ENCODE assay signal across 8 cellular contexts in the genomic region with DNA sequence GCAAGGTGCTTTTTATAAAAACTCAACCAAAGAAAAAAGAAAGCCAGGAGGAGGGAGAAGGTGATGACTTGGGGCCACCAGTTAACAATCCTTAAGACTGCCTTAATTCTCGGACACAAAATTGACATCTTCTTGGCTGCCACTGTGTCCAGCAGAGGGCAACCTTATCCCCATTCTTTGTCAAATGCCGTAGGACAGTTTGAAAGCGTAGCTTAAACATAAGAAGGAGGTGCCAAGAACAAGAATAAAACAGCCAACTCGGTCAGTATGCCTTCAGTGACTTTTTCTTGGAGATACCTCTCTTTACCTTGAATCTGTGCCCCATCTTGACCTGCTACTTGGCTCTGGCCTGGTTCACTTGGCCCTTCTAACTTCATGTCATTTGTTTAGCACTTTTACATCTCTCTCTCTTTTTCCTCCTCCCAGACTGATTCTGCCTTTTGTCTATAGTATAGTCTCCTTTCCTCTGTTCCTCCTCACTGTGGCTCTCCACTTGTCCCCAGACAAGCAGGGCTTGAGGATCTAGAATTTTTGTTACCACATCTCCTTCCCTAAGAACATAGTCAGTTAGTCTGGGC.
DNase-seq lines count a peak whose midpoint lies in the region; ATAC-seq and TF ChIP-seq lines count a peak whose summit lies in the region.

No MANE protein-coding gene starts in this region.

- TF ChIP-seq CTCF in nephron (IDR thresholded peaks at IDR 0.05; ENCODE audit: unreplicated experiment in 3 of 3) (peak; percentile 54 to 75 (median 61)), transverse colon (IDR thresholded peaks at IDR 0.05) (peak; percentile 49 to 56 (median 54))

- CTCF ChIA-PET in activated CD4-positive, alpha-beta memory T cell treated with anti-CD3 and anti-CD28 coated beads for 36 hours (lab: Charles Lee): interaction anchor here (0.5 to 3.5 kb wide), 22 partner anchors 9 to 512 kb away, joined by 3 to 40 read pairs (median 4); a partner anchor contains a TSS

- POLR2A ChIA-PET in activated CD4-positive, alpha-beta memory T cell treated with anti-CD3 and anti-CD28 coated beads for 36 hours (lab: Charles Lee): no interaction called here

- TF ChIP-seq POLR2A in erythroblast (IDR thresholded peaks at IDR 0.05; ENCODE audit: low read length): no peak
- TF ChIP-seq POLR2A in transverse colon (IDR thresholded peaks at IDR 0.05): no peak

- peaks cover 22% of the 10 kb centered on the region for H3K27me3 Mint-ChIP-seq in activated CD4-positive, alpha-beta memory T cell treated with anti-CD3 and anti-CD28 coated beads for 36 hours
- peaks cover 46% of the 10 kb centered on the region for H3K27me3 Mint-ChIP-seq in nephron (ENCODE audit: low read depth)

- 0 to 3% methylated on average over 4 of the region's 4 CpGs for WGBS in transverse colon (ENCODE audit: low coverage in 1 of 2), 2 donors

- no peak overlapping the region for H3K27ac ChIP-seq in transverse colon

- ATAC-seq in GM21360 (IDR thresholded peaks at IDR 0.05; ENCODE audit: unreplicated experiment): peak; percentile 64
- no peak for ATAC-seq in HG03095 (IDR thresholded peaks at IDR 0.05; ENCODE audit: unreplicated experiment)

- intact Hi-C loops in activated CD4-positive, alpha-beta memory T cell treated with anti-CD3 and anti-CD28 coated beads for 36 hours (cut with micrococcal nuclease): loop anchor here (1.0 to 10.0 kb wide), 3 partner anchors 353 to 677 kb away; a partner anchor contains a TSS
- intact Hi-C loops in transverse colon (cut with DNase I; ENCODE audit: low total_unique reads): no loop called here

- H3K9me3 ChIP-seq in transverse colon: no peaks in the 10 kb centered on the region

- peak; percentile 25 for DNase-seq in COLO668 (lab: John Stamatoyannopoulos, UW; ENCODE audit: unreplicated experiment)
- peak; percentile 42 to 51 for DNase-seq in NCI-H446 (lab: John Stamatoyannopoulos, UW)
- peak; percentile 71 for DNase-seq in activated CD4-positive, alpha-beta memory T cell treated with anti-CD3 and anti-CD28 coated beads for 36 hours
- DNase-seq in erythroblast (lab: John Stamatoyannopoulos, UW): peak; percentile 69 to 78
- peak; percentile 38 for DNase-seq in transverse colon

- in situ Hi-C loops in transverse colon (cut with MboI; ENCODE audit: low pct_ligation_motif_present in 1 of 4, low pct_unique_long_range_greater_than_20kb in 1 of 4, low sequenced_read_pairs in 3 of 4): no loop called here

- no peak overlapping the region for H3K4me3 Mint-ChIP-seq in activated CD4-positive, alpha-beta memory T cell treated with anti-CD3 and anti-CD28 coated beads for 36 hours
- no peak overlapping the region for H3K4me3 Mint-ChIP-seq in nephron

- no peak overlapping the region for H3K4me3 ChIP-seq in transverse colon

- H3K27ac Mint-ChIP-seq in activated CD4-positive, alpha-beta memory T cell treated with anti-CD3 and anti-CD28 coated beads for 36 hours: no peak overlapping the region
- H3K27ac Mint-ChIP-seq in nephron: no peak overlapping the region

- TF ChIP-seq EP300 in transverse colon (IDR thresholded peaks at IDR 0.05; ENCODE audit: low read depth): no peak

- H3K36me3 Mint-ChIP-seq in activated CD4-positive, alpha-beta memory T cell treated with anti-CD3 and anti-CD28 coated beads for 36 hours: no peaks in the 10 kb centered on the region
- no peaks in the 10 kb centered on the region for H3K36me3 Mint-ChIP-seq in nephron (ENCODE audit: low read depth)

- no peaks in the 10 kb centered on the region for H3K9me3 Mint-ChIP-seq in activated CD4-positive, alpha-beta memory T cell treated with anti-CD3 and anti-CD28 coated beads for 36 hours
- H3K9me3 Mint-ChIP-seq in nephron: no peaks in the 10 kb centered on the region

- peaks cover 25% of the 10 kb centered on the region for H3K4me1 Mint-ChIP-seq in activated CD4-positive, alpha-beta memory T cell treated with anti-CD3 and anti-CD28 coated beads for 36 hours (ENCODE audit: low read depth)
- H3K4me1 Mint-ChIP-seq in nephron: no peaks in the 10 kb centered on the region

- H3K4me1 ChIP-seq in transverse colon: peaks cover 0 to 5% (median 2%) of the 10 kb centered on the region in 4 donors

- no peaks in the 10 kb centered on the region for H3K36me3 ChIP-seq in transverse colon

- H3K27me3 ChIP-seq in transverse colon: peaks cover 37% of the 10 kb centered on the region
